ENCODE assay signal across 8 cellular contexts in the genomic region with DNA sequence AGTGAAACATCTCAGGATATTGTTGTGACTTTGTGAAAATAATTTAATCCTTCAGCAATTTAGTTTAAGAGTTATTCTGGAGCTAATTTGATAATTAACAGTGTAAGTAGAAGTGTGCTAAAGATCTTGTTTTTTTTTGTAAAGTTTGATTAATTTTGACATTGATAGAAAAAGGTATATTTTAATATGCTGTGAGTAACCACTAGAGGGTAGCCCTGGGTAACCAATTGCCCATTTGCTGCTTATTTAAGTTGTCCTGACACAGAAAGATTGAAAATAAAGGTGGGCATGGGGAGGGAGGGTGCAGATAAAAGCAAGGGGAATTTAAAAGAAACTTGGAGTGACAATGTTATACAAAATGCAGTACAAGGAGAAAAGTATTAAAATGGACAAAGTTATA.
DNase-seq lines count a peak whose midpoint lies in the region; ATAC-seq and TF ChIP-seq lines count a peak whose summit lies in the region.
"Not testable (repeated sequence)": the region's sequence is repeated elsewhere in the genome, so short reads cannot be mapped to it uniquely, and the experiment has no call there.

No MANE protein-coding gene starts in this region.

- not testable (repeated sequence) for H4K91ac ChIP-seq in H9 (ENCODE audit: insufficient read length, low read depth, low read length)

- not testable (repeated sequence) for H3K4me2 ChIP-seq in H9 (ENCODE audit: insufficient read depth, insufficient read length, low read length); SK-N-SH

- not testable (repeated sequence) for H2AK5ac ChIP-seq in H9 (ENCODE audit: insufficient read length, low read length)

- H2BK20ac ChIP-seq in H9 (ENCODE audit: low read depth, low read length, poor library complexity, severe bottlenecking), result not testable (repeated sequence)

- H3K79me1 ChIP-seq in H9 (ENCODE audit: insufficient read depth, low read depth, low read length, poor library complexity, severe bottlenecking), result not testable (repeated sequence)

- H4K8ac ChIP-seq in H9 (replicated peaks; ENCODE audit: insufficient read length, low read depth, low read length), result not testable (repeated sequence)

- H3K14ac ChIP-seq in H9 (ENCODE audit: insufficient read depth, low read length), result not testable (repeated sequence)

- H3K27ac Mint-ChIP-seq in H9; MCF 10A (ENCODE audit: low read depth, unreplicated experiment); progenitor cell of endocrine pancreas: not testable (repeated sequence)

- not testable (repeated sequence) for H3K18ac ChIP-seq in H9 (ENCODE audit: insufficient read length, low read depth, low read length)

- H4K5ac ChIP-seq in H9 (ENCODE audit: insufficient read length, low read depth, low read length), result not testable (repeated sequence)

- DNase-seq in H9; SK-N-SH; left lobe of liver (ENCODE audit: low spot score); progenitor cell of endocrine pancreas (ENCODE audit: low spot score, unreplicated experiment): not testable (repeated sequence)
- DNase-seq in NAMALWA (ENCODE audit: low spot score), result peak; percentile 5
- peak; percentile 45 for DNase-seq in OCI-M1 (lab: John Stamatoyannopoulos, UW)
- peak; percentile 0 for DNase-seq in MCF 10A (ENCODE audit: unreplicated experiment)

- TF ChIP-seq RAD21 in SK-N-SH (IDR thresholded peaks at IDR 0.05; ENCODE audit: low read length), result not testable (repeated sequence)

- not testable (repeated sequence) for H3K9me2 ChIP-seq in SK-N-SH

- not testable (repeated sequence) for H3K27me3 ChIP-seq in H9 (ENCODE audit: insufficient read depth, low read length); SK-N-SH (ENCODE audit: insufficient read depth)

- not testable (repeated sequence) for H3K4ac ChIP-seq in H9 (ENCODE audit: low read depth, low read length)

- H3K36me3 ChIP-seq in SK-N-SH (replicated peaks in 1 of 2; ENCODE audit: control insufficient read depth in 1 of 2, insufficient read depth in 2 of 2, low read length in 1 of 2), result not testable (repeated sequence)

- not testable (repeated sequence) for H3K9me3 Mint-ChIP-seq in H9; MCF 10A (ENCODE audit: unreplicated experiment); progenitor cell of endocrine pancreas (ENCODE audit: low read depth)

- not testable (repeated sequence) for H2BK5ac ChIP-seq in H9 (ENCODE audit: insufficient read length, low read length)

- not testable (repeated sequence) for BruUV-seq in MCF 10A (replicated peaks; lab: Mats Ljungman, UMichigan)

- not testable (repeated sequence) for H2AFZ ChIP-seq in H9 (ENCODE audit: low read length); SK-N-SH (ENCODE audit: low read depth)

- not testable (repeated sequence) for H3K9me3 ChIP-seq in H9 (ENCODE audit: control insufficient read depth, low read depth, low read length); SK-N-SH

- H3K4me1 ChIP-seq in H9 (ENCODE audit: insufficient read depth, low read length); SK-N-SH (ENCODE audit: control insufficient read depth in 1 of 2, insufficient read depth in 2 of 2, low read depth in 1 of 2, low read length in 1 of 2): not testable (repeated sequence)

- not testable (repeated sequence) for H3K4me3 Mint-ChIP-seq in H9; MCF 10A (ENCODE audit: unreplicated experiment); progenitor cell of endocrine pancreas (ENCODE audit: low read depth)

- H4K20me1 ChIP-seq in H9 (ENCODE audit: control insufficient read depth, insufficient read depth, insufficient read length); SK-N-SH (ENCODE audit: insufficient read depth): not testable (repeated sequence)

- H3K56ac ChIP-seq in H9 (ENCODE audit: insufficient read length, low read depth, low read length), result not testable (repeated sequence)

- not testable (repeated sequence) for H3K27ac ChIP-seq in C4-2B; H9 (ENCODE audit: insufficient read length, low read depth, low read length); SK-N-SH (ENCODE audit: low read depth in 2 of 2, low read length in 1 of 2)

- H2BK12ac ChIP-seq in H9 (ENCODE audit: insufficient read length, low read depth, low read length), result not testable (repeated sequence)

- intact Hi-C loops in MCF 10A (cut with micrococcal nuclease), result not testable (repeated sequence)

- CTCF ChIA-PET in SK-N-SH (lab: Yijun Ruan, JAX), result not testable (repeated sequence)
- CTCF ChIA-PET in MCF 10A (lab: Yijun Ruan, JAX), result interaction anchor here (0.6 kb wide), 4 partner anchors 89 to 1774 kb away, joined by 3 to 4 read pairs (median 3); no protein-coding TSS in a partner anchor

- H2BK15ac ChIP-seq in H9 (ENCODE audit: low read depth, low read length), result not testable (repeated sequence)

- not testable (repeated sequence) for H2BK120ac ChIP-seq in H9 (ENCODE audit: low read depth, low read length, poor library complexity, severe bottlenecking)

- ATAC-seq in left lobe of liver, result peak; percentile 55

- not testable (repeated sequence) for H3K9ac ChIP-seq in H9 (ENCODE audit: extremely low read depth, insufficient read length, low read length); SK-N-SH

- not testable (repeated sequence) for H3K23me2 ChIP-seq in H9 (ENCODE audit: insufficient read length, low read depth, low read length, poor library complexity, severe bottlenecking)

- POLR2A ChIA-PET in SK-N-SH (lab: Yijun Ruan, JAX); MCF 10A (lab: Yijun Ruan, JAX): not testable (repeated sequence)

- not testable (repeated sequence) for TF ChIP-seq EP300 in SK-N-SH (IDR thresholded peaks at IDR 0.05; ENCODE audit: borderline replicate concordance in 1 of 2, low read depth in 1 of 2, low read length in 1 of 2)

- H3K79me2 ChIP-seq in H9 (ENCODE audit: insufficient read depth, low read length); SK-N-SH (ENCODE audit: insufficient read depth): not testable (repeated sequence)

- not testable (repeated sequence) for H3K23ac ChIP-seq in H9 (ENCODE audit: insufficient read length, low read depth, low read length)

- not testable (repeated sequence) for H3T11ph ChIP-seq in H9 (ENCODE audit: low read length)

- H3F3A ChIP-seq in SK-N-SH (replicated peaks; ENCODE audit: insufficient read depth), result not testable (repeated sequence)

- H3K4me3 ChIP-seq in SK-N-SH (ENCODE audit: low read depth in 2 of 2, low read length in 1 of 2), result not testable (repeated sequence)

- H3K27me3 Mint-ChIP-seq in H9 (ENCODE audit: low read depth); MCF 10A (ENCODE audit: insufficient read depth, unreplicated experiment); progenitor cell of endocrine pancreas: not testable (repeated sequence)

- TF ChIP-seq CTCF in C4-2B (conservative IDR thresholded peaks at IDR 0.05) (peak; percentile 20), H9 (conservative IDR thresholded peaks at IDR 0.05) (peak; percentile 50; the same call in 2 of the 3 replicates), SK-N-SH (IDR thresholded peaks at IDR 0.05) (peak; percentile 15; the same call in 1 of the 2 replicates), MCF 10A (IDR thresholded peaks at IDR 0.05; ENCODE audit: unreplicated experiment) (peak; percentile 31), progenitor cell of endocrine pancreas (IDR thresholded peaks at IDR 0.05; ENCODE audit: unreplicated experiment) (peak; percentile 47)

- H3K4me1 Mint-ChIP-seq in H9; MCF 10A (ENCODE audit: insufficient read depth, unreplicated experiment); progenitor cell of endocrine pancreas (ENCODE audit: low read depth): not testable (repeated sequence)

- H3K36me3 Mint-ChIP-seq in H9 (ENCODE audit: insufficient read depth in 1 of 3, low read depth in 3 of 3); MCF 10A (ENCODE audit: insufficient read depth, unreplicated experiment); progenitor cell of endocrine pancreas (ENCODE audit: insufficient read depth): not testable (repeated sequence)
